Comparison of ENCODE assay signal across 16 cellular contexts in the genomic region with DNA sequence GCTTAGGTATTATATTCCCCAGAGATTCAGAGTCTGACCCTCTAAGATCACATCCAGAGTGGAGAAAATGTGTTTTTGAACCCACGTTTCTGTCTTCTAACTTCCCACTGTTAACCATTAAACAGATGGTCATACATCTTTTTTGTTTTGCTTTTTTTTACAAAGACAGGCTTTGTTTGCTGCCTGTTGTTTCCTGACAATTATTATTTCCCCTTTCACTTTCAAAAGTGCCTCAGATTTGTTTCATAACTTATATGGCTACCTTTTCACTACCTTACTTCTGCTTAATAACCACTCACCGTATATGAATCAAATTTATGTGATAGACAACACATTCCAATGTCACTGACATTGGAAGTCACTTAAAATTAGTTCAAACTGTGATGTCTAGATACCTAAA.
DNase-seq lines count a peak whose midpoint lies in the region; ATAC-seq, FAIRE-seq and TF ChIP-seq lines count a peak whose summit lies in the region.
"Had no signal": no experiment of that assay in that cellular context is flagged by ENCODE, and none has a peak within 500 bp of the region (broad histone marks: within the 10 kb centered on the region; RNA-seq: fewer than 3 reads in every experiment).

No MANE protein-coding gene starts in this region.

- no peaks in the 10 kb centered on the region for H3K9me3 ChIP-seq in hepatocyte (ENCODE audit: low read depth)
- H3K9me3 ChIP-seq: gastrocnemius medialis, ovary, suprapubic skin had no signal

- no peak overlapping the region for H3K4me2 ChIP-seq in hepatocyte
- H3K4me2 ChIP-seq: smooth muscle cell had no signal

- no peaks in the 10 kb centered on the region for H4K20me1 ChIP-seq in hepatocyte (ENCODE audit: insufficient read depth, poor library complexity, severe bottlenecking)

- H2AFZ ChIP-seq in hepatocyte, result no peak overlapping the region

- no peaks in the 10 kb centered on the region for H3K27me3 ChIP-seq in hepatocyte
- H3K27me3 ChIP-seq: brain microvascular endothelial cell, gastrocnemius medialis, ovary, suprapubic skin had no signal

- FAIRE-seq in GM19239 (lab: Jason Lieb, UNC), result no peak

- H3K9me2 ChIP-seq in hepatocyte (replicated peaks; ENCODE audit: insufficient read depth), result no peaks in the 10 kb centered on the region

- peak; percentile 82 for ATAC-seq in HG02610 (IDR thresholded peaks at IDR 0.05; ENCODE audit: unreplicated experiment)
- peak; percentile 84 for ATAC-seq in HG03342 (IDR thresholded peaks at IDR 0.05; ENCODE audit: unreplicated experiment)
- ATAC-seq: gastrocnemius medialis had no signal

- TF ChIP-seq CTCF in GM13977 (IDR thresholded peaks at IDR 0.05; ENCODE audit: extremely low read depth, insufficient read depth, missing control alignments), result no peak
- TF ChIP-seq CTCF in hepatocyte (IDR thresholded peaks at IDR 0.05; ENCODE audit: poor library complexity), result no peak

- no peaks in the 10 kb centered on the region for H3K36me3 ChIP-seq in hepatocyte (replicated peaks; ENCODE audit: insufficient read depth, low read depth)
- H3K36me3 ChIP-seq: brain microvascular endothelial cell, gastrocnemius medialis, ovary, suprapubic skin had no signal

- no peak overlapping the region for H3K27ac ChIP-seq in hepatocyte
- H3K27ac ChIP-seq: brain microvascular endothelial cell, gastrocnemius medialis, ovary, suprapubic skin had no signal

- H3K4me1 ChIP-seq in hepatocyte (ENCODE audit: insufficient read depth), result no peaks in the 10 kb centered on the region
- H3K4me1 ChIP-seq: gastrocnemius medialis, suprapubic skin had no signal

- DNase-seq in GM19239 (ENCODE audit: insufficient read length, low spot score) (peak; percentile 5), GM13977 (ENCODE audit: low spot score) (no peak), NCI-H146 treated with DMSO at 0.1 percent for 48 hours (lab: John Stamatoyannopoulos, UW; ENCODE audit: unreplicated experiment) (no peak), cerebellar nuclear complex (lab: John Stamatoyannopoulos, UW) (no peak), hepatocyte (ENCODE audit: low spot score) (no peak)
- DNase-seq: activated naive CD4-positive, alpha-beta T cell treated with Interleukin-2 at 50 U/mL for 16 hours; brain microvascular endothelial cell; CD4-positive, alpha-beta T cell; gastrocnemius medialis; NCI-H1092; NCI-H226; ovary had no signal

- in situ Hi-C loops in GM13977 (cut with MboI; ENCODE audit: low pct_unique_long_range_greater_than_20kb, low sequenced_read_pairs, unreplicated experiment), result no loop called here

- 66% methylated on average over 2 of the region's 2 CpGs for WGBS in hepatocyte (ENCODE audit: low lambda C conversion rate, missing lambda C conversion rate)

- H3K4me3 ChIP-seq in hepatocyte, result no peak overlapping the region
- H3K4me3 ChIP-seq: gastrocnemius medialis, ovary, smooth muscle cell, suprapubic skin had no signal

- H3K79me2 ChIP-seq in hepatocyte, result no peaks in the 10 kb centered on the region
